ENCODE assay signal across 11 cellular contexts in the genomic region with DNA sequence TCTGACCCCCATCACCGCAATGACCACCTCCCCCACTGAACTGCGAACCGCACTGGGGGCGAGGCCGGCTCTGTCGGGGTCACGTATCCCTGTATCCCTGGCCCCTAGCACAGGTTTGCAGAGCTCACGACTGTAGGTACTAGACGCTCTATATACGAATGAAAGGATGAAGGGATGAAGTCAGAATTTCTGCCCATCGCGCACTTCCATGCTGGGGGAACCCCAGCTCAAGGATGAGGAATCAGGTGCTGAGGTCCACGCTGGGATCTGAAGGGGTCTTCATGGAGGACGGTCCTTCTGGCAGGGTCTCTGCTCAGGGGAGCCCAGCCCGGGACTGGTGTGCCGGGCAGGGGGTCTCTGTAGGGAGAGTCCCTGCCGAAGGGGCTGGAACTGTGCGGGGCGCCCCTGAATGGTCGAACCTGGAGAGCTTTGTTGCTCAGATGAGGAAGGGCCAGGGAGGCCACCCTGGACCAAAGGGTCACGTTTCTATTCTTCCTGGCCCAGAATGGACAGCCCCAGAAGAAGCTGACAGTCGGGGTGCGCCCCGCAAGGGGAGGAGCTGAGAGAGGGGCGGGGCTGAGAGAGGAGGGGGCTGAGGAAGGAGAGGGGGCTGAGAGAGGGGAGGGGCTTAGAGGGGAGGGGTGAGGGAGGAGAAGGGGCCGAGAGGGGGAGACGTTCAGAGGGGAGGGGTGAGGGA. TPM values are rescaled to one million over a fixed set of nuclear protein-coding genes. Genes with fewer than 3 reads are reported as not detected.
DNase-seq lines count a peak whose midpoint lies in the region; ATAC-seq, FAIRE-seq and TF ChIP-seq lines count a peak whose summit lies in the region.
"Had no signal": no experiment of that assay in that cellular context is flagged by ENCODE, and none has a peak within 500 bp of the region (broad histone marks: within the 10 kb centered on the region; RNA-seq: fewer than 3 reads in every experiment).

No MANE protein-coding gene starts in this region.

- no peak overlapping the region for H3K4me3 ChIP-seq in OCI-LY1 (ENCODE audit: low read depth, low read length, poor library complexity, severe bottlenecking)
- peak overlapping the region; percentile 2 to 70 (median 35); a peak in 5 of 8 replicates for H3K4me3 ChIP-seq in H1 (ENCODE audit: extremely low read depth in 1 of 4, insufficient read depth in 2 of 4, low read depth in 3 of 4, low read length in 4 of 4)
- H3K4me3 ChIP-seq: skin epidermis had no signal

- H2BK120ac ChIP-seq in H1 (replicated peaks; ENCODE audit: low read depth, low read length) = no peak overlapping the region

- no peak for TF ChIP-seq CTCF in activated CD8-positive, alpha-beta T cell treated with anti-CD3 and anti-CD28 coated beads for 36 hours (IDR thresholded peaks at IDR 0.05)
- TF ChIP-seq CTCF in OCI-LY1 (IDR thresholded peaks at IDR 0.05; ENCODE audit: low read length) = no peak
- no peak for TF ChIP-seq CTCF in H1 (IDR thresholded peaks at IDR 0.05; ENCODE audit: control extremely low read depth in 1 of 3, insufficient read depth in 1 of 3, low read depth in 1 of 3, low read length in 3 of 3)
- no peak for TF ChIP-seq CTCF in progenitor cell of endocrine pancreas (IDR thresholded peaks at IDR 0.05; ENCODE audit: unreplicated experiment)

- intact Hi-C loops in activated CD8-positive, alpha-beta T cell treated with anti-CD3 and anti-CD28 coated beads for 36 hours (cut with micrococcal nuclease) = no loop called here

- CTCF ChIA-PET in activated CD8-positive, alpha-beta T cell treated with anti-CD3 and anti-CD28 coated beads for 36 hours (lab: Charles Lee) = interaction anchor here (1.9 to 2.7 kb wide), 2 partner anchors 21 to 39 kb away, joined by 7 to 12 read pairs; no protein-coding TSS in a partner anchor
- CTCF ChIA-PET in activated CD8-positive, alpha-beta T cell treated with anti-CD3 and anti-CD28 coated beads, Interleukin-2, amount 10 ng/mL, durations not matched to agents 7 days and 5 days (lab: Charles Lee) = interaction anchor here (1.1 to 1.3 kb wide), 3 partner anchors 21 to 195 kb away, joined by 3 to 4 read pairs (median 3); a partner anchor contains a TSS
- CTCF ChIA-PET in H1 (lab: Charles Lee; ENCODE audit: partially characterized antibody) = interaction anchor here (0.7 to 7.1 kb wide), 18 partner anchors 8 to 878 kb away, joined by 3 to 34 read pairs (median 7); a partner anchor contains a TSS

- no peak overlapping the region for H2BK20ac ChIP-seq in H1 (ENCODE audit: low read length)

- H2AFZ ChIP-seq in OCI-LY1 (ENCODE audit: low read length) (no peak overlapping the region), H1 (ENCODE audit: low read length) (0 out of 2 replicates have a peak overlapping the region, but pooled peaks have one; percentile 57)

- H3K18ac ChIP-seq in H1 (ENCODE audit: extremely low read depth, low read length) = no peak overlapping the region

- no peak overlapping the region for H3K27ac Mint-ChIP-seq in activated CD8-positive, alpha-beta T cell treated with anti-CD3 and anti-CD28 coated beads for 36 hours
- no peak overlapping the region for H3K27ac Mint-ChIP-seq in activated CD8-positive, alpha-beta T cell treated with anti-CD3 and anti-CD28 coated beads, Interleukin-2, amount 10 ng/mL, durations not matched to agents 7 days and 5 days
- no peak overlapping the region for H3K27ac Mint-ChIP-seq in progenitor cell of endocrine pancreas

- POLR2A ChIA-PET in activated CD8-positive, alpha-beta T cell treated with anti-CD3 and anti-CD28 coated beads for 36 hours (lab: Charles Lee) = interaction anchor here (1.2 to 1.3 kb wide), 2 partner anchors 9 to 10 kb away, joined by 3 to 4 read pairs; no protein-coding TSS in a partner anchor
- POLR2A ChIA-PET in activated CD8-positive, alpha-beta T cell treated with anti-CD3 and anti-CD28 coated beads, Interleukin-2, amount 10 ng/mL, durations not matched to agents 7 days and 5 days (lab: Charles Lee) = no interaction called here
- POLR2A ChIA-PET in H1 (lab: Charles Lee; ENCODE audit: partially characterized antibody) = interaction anchor here (0.9 to 2.9 kb wide), 6 partner anchors 10 to 62 kb away, joined by 3 to 15 read pairs (median 6); a partner anchor contains a TSS

- no peak overlapping the region for H3K56ac ChIP-seq in H1 (replicated peaks; ENCODE audit: insufficient read length, low read depth, low read length)

- 33% methylated on average over 20 of the region's 27 CpGs; no CpG with 5 or more reads in 1 of the 2 experiments for WGBS in H1 (ENCODE audit: extremely low coverage in 1 of 2, insufficient coverage in 1 of 2, insufficient read length in 1 of 2, insufficient replicate concordance in 2 of 2, low coverage in 1 of 2, low lambda C conversion rate in 2 of 2, missing lambda C conversion rate in 1 of 2), 2 experiments

- no peak overlapping the region for H3K14ac ChIP-seq in H1 (ENCODE audit: insufficient read length)

- no peaks in the 10 kb centered on the region for H3K9me2 ChIP-seq in OCI-LY1 (ENCODE audit: low read depth, low read length)

- peak overlapping the region; percentile 34 for H3K4me2 ChIP-seq in OCI-LY1 (ENCODE audit: low read length)
- peak overlapping the region; percentile 74 to 82 for H3K4me2 ChIP-seq in H1 (ENCODE audit: insufficient read depth in 1 of 2, low read depth in 2 of 2, low read length in 2 of 2)

- TF ChIP-seq RAD21 in H1 (IDR thresholded peaks at IDR 0.05 in 1 of 2, conservative IDR thresholded peaks at IDR 0.05 in 1 of 2; ENCODE audit: low read depth in 2 of 2, low read length in 2 of 2) = no peak

- H4K5ac ChIP-seq in H1 (ENCODE audit: insufficient read length, low read depth, low read length) = no peak overlapping the region

- TF ChIP-seq EP300 in H1 (IDR thresholded peaks at IDR 0.05; ENCODE audit: borderline replicate concordance in 1 of 2, low read depth in 2 of 2, low read length in 2 of 2) = no peak

- ATAC-seq in activated CD8-positive, alpha-beta T cell treated with anti-CD3 and anti-CD28 coated beads for 36 hours = peak; percentile 21
- no peak for ATAC-seq in activated CD8-positive, alpha-beta T cell treated with anti-CD3 and anti-CD28 coated beads, Interleukin-2, amount 10 ng/mL, durations not matched to agents 7 days and 5 days
- ATAC-seq in HG03097 (IDR thresholded peaks at IDR 0.05; ENCODE audit: low FRiP score, unreplicated experiment) (no peak), GM21367 (IDR thresholded peaks at IDR 0.05; ENCODE audit: unreplicated experiment) (no peak), GM19035 (IDR thresholded peaks at IDR 0.05; ENCODE audit: unreplicated experiment) (no peak)

- H3K36me3 ChIP-seq in OCI-LY1 (ENCODE audit: insufficient read depth, low read length) = no peaks in the 10 kb centered on the region
- H3K36me3 ChIP-seq in H1 (ENCODE audit: control insufficient read depth in 2 of 4, insufficient read depth in 4 of 4, low read length in 3 of 4) = no peaks in the 10 kb centered on the region

- H3K9me3 ChIP-seq in OCI-LY1 (ENCODE audit: low read length) (no peaks in the 10 kb centered on the region), H1 (ENCODE audit: insufficient read depth in 2 of 2, low read depth in 1 of 2, low read length in 1 of 2) (no peaks in the 10 kb centered on the region)
- H3K9me3 ChIP-seq: testis had no signal

- H2BK12ac ChIP-seq in H1 (ENCODE audit: low read depth, low read length) = no peak overlapping the region

- H3F3A ChIP-seq in OCI-LY1 (ENCODE audit: insufficient read depth, low read length) = no peaks in the 10 kb centered on the region

- no peak overlapping the region for H3K4ac ChIP-seq in H1 (replicated peaks; ENCODE audit: insufficient read length, low read depth, low read length)

- no peak overlapping the region for H3K23ac ChIP-seq in H1 (ENCODE audit: insufficient read length)

- no peak for TF ChIP-seq POLR2A in H1 (IDR thresholded peaks at IDR 0.05; ENCODE audit: control extremely low read depth in 1 of 2, low read depth in 2 of 2, low read length in 2 of 2)

- H3K9ac ChIP-seq in OCI-LY1 (ENCODE audit: low read length) (no peak overlapping the region), H1 (replicated peaks in 1 of 4; ENCODE audit: extremely low read depth in 1 of 4, low read depth in 3 of 4, low read length in 3 of 4) (no peak overlapping the region)

- no peak overlapping the region for H4K8ac ChIP-seq in H1 (ENCODE audit: extremely low read depth, insufficient read depth, low read length)

- H4K91ac ChIP-seq in H1 (replicated peaks; ENCODE audit: insufficient read length, low read length) = no peak overlapping the region

- H2BK5ac ChIP-seq in H1 (ENCODE audit: low read depth, low read length) = no peak overlapping the region

- DNase-seq in activated CD8-positive, alpha-beta T cell treated with anti-CD3 and anti-CD28 coated beads for 36 hours = no peak
- DNase-seq in activated CD8-positive, alpha-beta T cell treated with anti-CD3 and anti-CD28 coated beads, Interleukin-2, amount 10 ng/mL, durations not matched to agents 7 days and 5 days = no peak
- DNase-seq in H1 (ENCODE audit: low read depth in 1 of 2, low spot score in 2 of 2) (peak in 1 of 2 experiments; percentile 87), progenitor cell of endocrine pancreas (ENCODE audit: low spot score, unreplicated experiment) (no peak)

- H3K79me1 ChIP-seq in H1 (ENCODE audit: low read depth, low read length) = no peaks in the 10 kb centered on the region

- no peak overlapping the region for H2BK15ac ChIP-seq in H1 (ENCODE audit: low read length)

- no peaks in the 10 kb centered on the region for H3K79me2 ChIP-seq in OCI-LY1 (ENCODE audit: insufficient read depth, low read length)
- H3K79me2 ChIP-seq in H1 (ENCODE audit: control insufficient read depth in 1 of 2, insufficient read depth in 2 of 2, low read length in 2 of 2) = no peaks in the 10 kb centered on the region

- no peaks in the 10 kb centered on the region for H3K9me3 Mint-ChIP-seq in activated CD8-positive, alpha-beta T cell treated with anti-CD3 and anti-CD28 coated beads for 36 hours
- H3K9me3 Mint-ChIP-seq in activated CD8-positive, alpha-beta T cell treated with anti-CD3 and anti-CD28 coated beads, Interleukin-2, amount 10 ng/mL, durations not matched to agents 7 days and 5 days (ENCODE audit: insufficient read depth) = no peaks in the 10 kb centered on the region
- no peaks in the 10 kb centered on the region for H3K9me3 Mint-ChIP-seq in progenitor cell of endocrine pancreas (ENCODE audit: low read depth)

- H3K27me3 Mint-ChIP-seq in activated CD8-positive, alpha-beta T cell treated with anti-CD3 and anti-CD28 coated beads for 36 hours = peaks cover 41% of the 10 kb centered on the region
- peaks cover 32% of the 10 kb centered on the region for H3K27me3 Mint-ChIP-seq in activated CD8-positive, alpha-beta T cell treated with anti-CD3 and anti-CD28 coated beads, Interleukin-2, amount 10 ng/mL, durations not matched to agents 7 days and 5 days (ENCODE audit: low read depth)
- peaks cover 40% of the 10 kb centered on the region for H3K27me3 Mint-ChIP-seq in progenitor cell of endocrine pancreas

- peaks cover 3% of the 10 kb centered on the region for H3K4me1 Mint-ChIP-seq in activated CD8-positive, alpha-beta T cell treated with anti-CD3 and anti-CD28 coated beads for 36 hours (ENCODE audit: low read depth)
- peaks cover 7% of the 10 kb centered on the region for H3K4me1 Mint-ChIP-seq in activated CD8-positive, alpha-beta T cell treated with anti-CD3 and anti-CD28 coated beads, Interleukin-2, amount 10 ng/mL, durations not matched to agents 7 days and 5 days (ENCODE audit: low read depth)
- peaks cover 4% of the 10 kb centered on the region for H3K4me1 Mint-ChIP-seq in progenitor cell of endocrine pancreas (ENCODE audit: low read depth)

- H3K4me1 ChIP-seq in OCI-LY1 (ENCODE audit: insufficient read depth, low read length, severe bottlenecking) = peaks cover 6% of the 10 kb centered on the region
- H3K4me1 ChIP-seq in H1 (replicated peaks in 1 of 4; ENCODE audit: control insufficient read depth in 3 of 4, insufficient read depth in 4 of 4, low read length in 3 of 4) = peaks cover 0 to 9% (median 4%) of the 10 kb centered on the region in 4 experiments; a peak in 5 of 7 replicates
- H3K4me1 ChIP-seq: testis had no signal

- peaks cover under 1% of the 10 kb centered on the region; the same call in 1 of the 2 replicates for H3K27me3 ChIP-seq in OCI-LY1 (ENCODE audit: insufficient read depth, low read length)
- H3K27me3 ChIP-seq in H1 (replicated peaks in 1 of 4; ENCODE audit: control insufficient read depth in 3 of 4, extremely low read depth in 1 of 4, insufficient read depth in 3 of 4, low read length in 3 of 4) = peaks cover 3 to 12% (median 8%) of the 10 kb centered on the region in 4 experiments; a peak in 6 of 7 replicates
- H3K27me3 ChIP-seq: testis had no signal

- no peak overlapping the region for H3K27ac ChIP-seq in OCI-LY1 (ENCODE audit: low read depth, low read length, poor library complexity, severe bottlenecking)
- H3K27ac ChIP-seq in H1 (ENCODE audit: low read depth, low read length) = no peak overlapping the region
- H3K27ac ChIP-seq: C4-2B, skin epidermis, testis had no signal

- H3K36me3 Mint-ChIP-seq in activated CD8-positive, alpha-beta T cell treated with anti-CD3 and anti-CD28 coated beads for 36 hours (ENCODE audit: low read depth) = no peaks in the 10 kb centered on the region
- no peaks in the 10 kb centered on the region for H3K36me3 Mint-ChIP-seq in activated CD8-positive, alpha-beta T cell treated with anti-CD3 and anti-CD28 coated beads, Interleukin-2, amount 10 ng/mL, durations not matched to agents 7 days and 5 days (ENCODE audit: low read depth)
- H3K36me3 Mint-ChIP-seq in progenitor cell of endocrine pancreas (ENCODE audit: insufficient read depth) = no peaks in the 10 kb centered on the region

- no peak overlapping the region for H3K4me3 Mint-ChIP-seq in activated CD8-positive, alpha-beta T cell treated with anti-CD3 and anti-CD28 coated beads for 36 hours
- no peak overlapping the region for H3K4me3 Mint-ChIP-seq in activated CD8-positive, alpha-beta T cell treated with anti-CD3 and anti-CD28 coated beads, Interleukin-2, amount 10 ng/mL, durations not matched to agents 7 days and 5 days
- H3K4me3 Mint-ChIP-seq in progenitor cell of endocrine pancreas (ENCODE audit: low read depth) = peak overlapping the region; percentile 26

- FAIRE-seq in H1 (lab: Jason Lieb, UNC) = no peak

- H4K20me1 ChIP-seq in OCI-LY1 (ENCODE audit: insufficient read depth, low read length) = no peaks in the 10 kb centered on the region
- peaks cover 0 to 5% of the 10 kb centered on the region in 2 experiments for H4K20me1 ChIP-seq in H1 (replicated peaks in 1 of 2; ENCODE audit: control insufficient read depth in 1 of 2, insufficient read depth in 2 of 2, low read length in 2 of 2)

- no peak overlapping the region for H2AK5ac ChIP-seq in H1 (ENCODE audit: low read depth, low read length)

- peaks cover 15% of the 10 kb centered on the region; the same call in 1 of the 2 replicates for H3K23me2 ChIP-seq in H1 (ENCODE audit: low read depth, low read length)

RNA-seq across cellular contexts. Expression of a gene that starts 37.9 kb away (rescaled TPM):
- not detected for total RNA-seq in activated CD8-positive, alpha-beta T cell treated with anti-CD3 and anti-CD28 coated beads for 36 hours
- not detected for total RNA-seq in activated CD8-positive, alpha-beta T cell treated with anti-CD3 and anti-CD28 coated beads, Interleukin-2, amount 10 ng/mL, durations not matched to agents 7 days and 5 days
- 54.4 and 56.7 TPM in 2 replicates for total RNA-seq in H1 (2021; fragmentation: NEBNext Ultra II Directional; extraction: Animal tissue kit (Norgen Biotek cat#: 25700))
- polyA plus RNA-seq in H1 (2011; rRNA removed) = 31.3 and 54.9 TPM in 2 replicates
- polyA plus RNA-seq in H1 (2011; cell fraction: cytosol; rRNA removed) = 41.1 TPM
- 64.3 TPM for polyA plus RNA-seq in H1 (2011; cell fraction: nucleus; rRNA removed)
- 24.6 to 51.9 TPM (median 43.4 TPM) in 4 replicates for polyA plus RNA-seq in H1 (2012, experiment 1 of 2)
- polyA plus RNA-seq in H1 (2012, experiment 2 of 2) = 38.5 TPM
- polyA plus RNA-seq in H1 (2013, experiment 1 of 2) = 38.5 TPM
- 37.7 TPM for polyA plus RNA-seq in H1 (2013, experiment 2 of 2)
- 36.8 and 59.4 TPM in 2 replicates for polyA minus RNA-seq in H1 (2011; rRNA and poly(A)+ RNA removed)
- 49.0 TPM for polyA minus RNA-seq in H1 (2011; cell fraction: cytosol; rRNA and poly(A)+ RNA removed)
- polyA minus RNA-seq in H1 (2011; cell fraction: nucleus; rRNA and poly(A)+ RNA removed) = 26.7 TPM
- 26.6 and 28.3 TPM in 2 replicates for total RNA-seq in progenitor cell of endocrine pancreas

RNA-seq across cellular contexts. Expression of a gene that starts 41.9 kb away (rescaled TPM):
- 10 to 100 TPM; 13.5 to 13.7 TPM for total RNA-seq in activated CD8-positive, alpha-beta T cell treated with anti-CD3 and anti-CD28 coated beads for 36 hours
- 10 to 100 TPM; 19.4 to 20.2 TPM for total RNA-seq in activated CD8-positive, alpha-beta T cell treated with anti-CD3 and anti-CD28 coated beads, Interleukin-2, amount 10 ng/mL, durations not matched to agents 7 days and 5 days
- 5.9 and 6.1 TPM in 2 replicates for total RNA-seq in H1 (2021; fragmentation: NEBNext Ultra II Directional; extraction: Animal tissue kit (Norgen Biotek cat#: 25700))
- 3.2 and 5.5 TPM in 2 replicates for polyA plus RNA-seq in H1 (2011; rRNA removed)
- 4.2 TPM for polyA plus RNA-seq in H1 (2011; cell fraction: cytosol; rRNA removed)
- 4.8 TPM for polyA plus RNA-seq in H1 (2011; cell fraction: nucleus; rRNA removed)
- 4.8 to 5.2 TPM (median 5.0 TPM) in 4 replicates for polyA plus RNA-seq in H1 (2012, experiment 1 of 2)
- polyA plus RNA-seq in H1 (2012, experiment 2 of 2) = 5.8 TPM
- 5.3 TPM for polyA plus RNA-seq in H1 (2013, experiment 1 of 2)
- polyA plus RNA-seq in H1 (2013, experiment 2 of 2) = 5.9 TPM
- polyA minus RNA-seq in H1 (2011; rRNA and poly(A)+ RNA removed) = 2.1 and 3.2 TPM in 2 replicates
- polyA minus RNA-seq in H1 (2011; cell fraction: cytosol; rRNA and poly(A)+ RNA removed) = 2.3 TPM
- 3.2 TPM for polyA minus RNA-seq in H1 (2011; cell fraction: nucleus; rRNA and poly(A)+ RNA removed)
- 7.3 and 8.5 TPM in 2 replicates for total RNA-seq in progenitor cell of endocrine pancreas

RNA-seq across cellular contexts. Expression of a gene that starts 57.6 kb away (rescaled TPM):
- total RNA-seq in activated CD8-positive, alpha-beta T cell treated with anti-CD3 and anti-CD28 coated beads for 36 hours = under 1 TPM in 1 of 2 experiments, not detected in 1; 0.09 TPM
- not detected for total RNA-seq in activated CD8-positive, alpha-beta T cell treated with anti-CD3 and anti-CD28 coated beads, Interleukin-2, amount 10 ng/mL, durations not matched to agents 7 days and 5 days
- 0.36 and 0.48 TPM in 2 replicates for total RNA-seq in H1 (2021; fragmentation: NEBNext Ultra II Directional; extraction: Animal tissue kit (Norgen Biotek cat#: 25700))
- polyA plus RNA-seq in H1 (2011; rRNA removed) = 0.64 and 0.79 TPM in 2 replicates
- 0.48 TPM for polyA plus RNA-seq in H1 (2011; cell fraction: cytosol; rRNA removed)
- 0.34 TPM for polyA plus RNA-seq in H1 (2011; cell fraction: nucleus; rRNA removed)
- 0.28 to 1.1 TPM (median 0.51 TPM) in 4 replicates for polyA plus RNA-seq in H1 (2012, experiment 1 of 2)
- polyA plus RNA-seq in H1 (2012, experiment 2 of 2) = 0.50 TPM
- 1.3 TPM for polyA plus RNA-seq in H1 (2013, experiment 1 of 2)
- 1.2 TPM for polyA plus RNA-seq in H1 (2013, experiment 2 of 2)
- polyA minus RNA-seq in H1 (2011; rRNA and poly(A)+ RNA removed) = 0.13 and 0.22 TPM in 2 replicates
- polyA minus RNA-seq in H1 (2011; cell fraction: cytosol; rRNA and poly(A)+ RNA removed) = not detected
- polyA minus RNA-seq in H1 (2011; cell fraction: nucleus; rRNA and poly(A)+ RNA removed) = 0.20 TPM
- 0.34 and 0.51 TPM in 2 replicates for total RNA-seq in progenitor cell of endocrine pancreas

Comparison
In these comparisons a context has a peak if more than half of its experiments do, and no peak if none do; other contexts are left out.
1. RNA of a gene that starts 37.9 kb away (total RNA-seq): 54.4 to 56.7 TPM in H1 and 26.6 to 28.3 TPM in progenitor cell of endocrine pancreas; not detected in activated CD8-positive, alpha-beta T cell treated with anti-CD3 and anti-CD28 coated beads for 36 hours and not detected in activated CD8-positive, alpha-beta T cell treated with anti-CD3 and anti-CD28 coated beads, Interleukin-2, amount 10 ng/mL, durations not matched to agents 7 days and 5 days; every median in the first group is over 10 times any median in the second.